In genomic region chr15:57527382-57528091, GRCh38 we compare ENCODE assay signal across 8 cellular contexts.
DNase-seq lines count a peak whose midpoint lies in the region; ATAC-seq and TF ChIP-seq lines count a peak whose summit lies in the region.

No MANE protein-coding gene starts in this region.

- no peaks in the 10 kb centered on the region for H3K27me3 ChIP-seq in GM23338 (ENCODE audit: insufficient read depth)
- H3K27me3 ChIP-seq in esophagus squamous epithelium = no peaks in the 10 kb centered on the region

- H3K9me3 ChIP-seq in esophagus squamous epithelium = no peaks in the 10 kb centered on the region

- no peaks in the 10 kb centered on the region for H3K27me3 Mint-ChIP-seq in GM23338 (ENCODE audit: insufficient read depth, low read depth, poor library complexity)
- peaks cover 11% of the 10 kb centered on the region for H3K27me3 Mint-ChIP-seq in nephron (ENCODE audit: low read depth)

- intact Hi-C loops in esophagus squamous epithelium (cut with DNase I) = loop anchor here (5.0 kb wide), 1 partner anchor 185 kb away; no protein-coding TSS in a partner anchor

- H3K27ac ChIP-seq in GM23338 (ENCODE audit: low read depth) (no peak overlapping the region), esophagus squamous epithelium (no peak overlapping the region)

- ATAC-seq in GM23338 (peak; percentile 97), SK-N-SH treated with all-trans-retinoic acid at 6 μM for 48 hours (peak; percentile 89), HG02623 (IDR thresholded peaks at IDR 0.05; ENCODE audit: unreplicated experiment) (no peak), HG03442 (IDR thresholded peaks at IDR 0.05; ENCODE audit: unreplicated experiment) (no peak)

- peak; percentile 69 to 78 for TF ChIP-seq CTCF in GM23338 (conservative IDR thresholded peaks at IDR 0.05; ENCODE audit: low read depth in 2 of 2)
- TF ChIP-seq CTCF in esophagus squamous epithelium (IDR thresholded peaks at IDR 0.05) = peak in 5 of 6 experiments; percentile 57 to 76 (median 64)
- peak; percentile 58 to 76 (median 71) for TF ChIP-seq CTCF in nephron (IDR thresholded peaks at IDR 0.05; ENCODE audit: unreplicated experiment in 3 of 3)

- peaks cover 13% of the 10 kb centered on the region; the same call in 1 of the 2 replicates for H3F3A ChIP-seq in GM23338 (replicated peaks; ENCODE audit: low read depth)

- H3K79me2 ChIP-seq in GM23338 (replicated peaks; ENCODE audit: insufficient read depth) = no peaks in the 10 kb centered on the region

- H4K20me1 ChIP-seq in GM23338 (replicated peaks; ENCODE audit: insufficient read depth) = peaks cover 9% of the 10 kb centered on the region

- H3K4me3 ChIP-seq in GM23338 (no peak overlapping the region), esophagus squamous epithelium (no peak overlapping the region)

- WGBS in esophagus squamous epithelium, 2 donors = 47 to 57% methylated on average over 7 to 8 of the region's 9 CpGs

- H3K9me3 Mint-ChIP-seq in GM23338 = no peaks in the 10 kb centered on the region
- H3K9me3 Mint-ChIP-seq in nephron = no peaks in the 10 kb centered on the region

- no peak overlapping the region for H2AFZ ChIP-seq in GM23338

- H3K27ac Mint-ChIP-seq in GM23338 (no peak overlapping the region), nephron (peak overlapping the region; percentile 63 to 88 (median 64))

- no peak overlapping the region for H3K4me2 ChIP-seq in GM23338

- H3K4me3 Mint-ChIP-seq in GM23338 = no peak overlapping the region
- no peak overlapping the region for H3K4me3 Mint-ChIP-seq in nephron

- H3K36me3 Mint-ChIP-seq in GM23338 (ENCODE audit: low read depth) (peaks cover 40% of the 10 kb centered on the region), nephron (ENCODE audit: low read depth) (peaks cover 13% of the 10 kb centered on the region)

- no peaks in the 10 kb centered on the region for H3K9me2 ChIP-seq in GM23338 (ENCODE audit: insufficient read depth)

- peaks cover 40% of the 10 kb centered on the region for H3K36me3 ChIP-seq in GM23338 (ENCODE audit: insufficient read depth)
- no peaks in the 10 kb centered on the region for H3K36me3 ChIP-seq in esophagus squamous epithelium

- peaks cover 7% of the 10 kb centered on the region; the same call in 1 of the 3 replicates for H3K4me1 Mint-ChIP-seq in GM23338
- peaks cover 32% of the 10 kb centered on the region for H3K4me1 Mint-ChIP-seq in nephron

- TF ChIP-seq POLR2A in esophagus squamous epithelium (IDR thresholded peaks at IDR 0.05) = no peak

- H3K4me1 ChIP-seq in GM23338 (ENCODE audit: insufficient read depth) (no peaks in the 10 kb centered on the region), esophagus squamous epithelium (peaks cover 0 to 20% (median 7%) of the 10 kb centered on the region in 3 donors)

- peak; percentile 39 for DNase-seq in DMS153 treated with DMSO at 0.1 percent for 48 hours (lab: John Stamatoyannopoulos, UW; ENCODE audit: unreplicated experiment)
- DNase-seq in GM23338 (ENCODE audit: low spot score) = peak; percentile 89
- DNase-seq in NCI-H1694 (lab: John Stamatoyannopoulos, UW) = peak; percentile 54
- DNase-seq in esophagus squamous epithelium (lab: John Stamatoyannopoulos, UW) = peak; percentile 14

TF ChIP-seq in GM23338, 12 proteins besides CTCF, POLR2A, EP300 and RAD21 (continues in another document):
- no peak for TF ChIP-seq STAT1 (IDR thresholded peaks at IDR 0.05; ENCODE audit: unreplicated experiment)

TF ChIP-seq in SK-N-SH treated with all-trans-retinoic acid at 6 μM for 48 hours, 23 proteins besides CTCF, POLR2A, EP300 and RAD21 (continues in another document):
- TF ChIP-seq TSHZ2 (CRISPR knock-in tag; IDR thresholded peaks at IDR 0.05) (no peak), GLIS3 (CRISPR knock-in tag; IDR thresholded peaks at IDR 0.05) (no peak), TOX (CRISPR knock-in tag; IDR thresholded peaks at IDR 0.05; ENCODE audit: borderline replicate concordance) (no peak), SNAI2 (CRISPR knock-in tag; IDR thresholded peaks at IDR 0.05) (no peak), ZC3H10 (CRISPR knock-in tag; IDR thresholded peaks at IDR 0.05) (no peak), TCF4 (CRISPR knock-in tag; IDR thresholded peaks at IDR 0.05; ENCODE audit: borderline replicate concordance) (no peak), ISL1 (CRISPR knock-in tag; IDR thresholded peaks at IDR 0.05) (no peak), OSR1 (CRISPR knock-in tag; IDR thresholded peaks at IDR 0.05) (no peak), ZNF8 (CRISPR knock-in tag; IDR thresholded peaks at IDR 0.05) (no peak), CSDC2 (CRISPR knock-in tag; IDR thresholded peaks at IDR 0.05) (no peak), RARB (CRISPR knock-in tag; IDR thresholded peaks at IDR 0.05) (no peak), CREB5 (CRISPR knock-in tag; IDR thresholded peaks at IDR 0.05; ENCODE audit: low read depth) (no peak), PPARA (CRISPR knock-in tag; IDR thresholded peaks at IDR 0.05; ENCODE audit: borderline replicate concordance) (no peak), ZNF70 (CRISPR knock-in tag; IDR thresholded peaks at IDR 0.05) (no peak), ZFP3 (CRISPR knock-in tag; IDR thresholded peaks at IDR 0.05) (no peak)
- TF ChIP-seq, protein P1, sequence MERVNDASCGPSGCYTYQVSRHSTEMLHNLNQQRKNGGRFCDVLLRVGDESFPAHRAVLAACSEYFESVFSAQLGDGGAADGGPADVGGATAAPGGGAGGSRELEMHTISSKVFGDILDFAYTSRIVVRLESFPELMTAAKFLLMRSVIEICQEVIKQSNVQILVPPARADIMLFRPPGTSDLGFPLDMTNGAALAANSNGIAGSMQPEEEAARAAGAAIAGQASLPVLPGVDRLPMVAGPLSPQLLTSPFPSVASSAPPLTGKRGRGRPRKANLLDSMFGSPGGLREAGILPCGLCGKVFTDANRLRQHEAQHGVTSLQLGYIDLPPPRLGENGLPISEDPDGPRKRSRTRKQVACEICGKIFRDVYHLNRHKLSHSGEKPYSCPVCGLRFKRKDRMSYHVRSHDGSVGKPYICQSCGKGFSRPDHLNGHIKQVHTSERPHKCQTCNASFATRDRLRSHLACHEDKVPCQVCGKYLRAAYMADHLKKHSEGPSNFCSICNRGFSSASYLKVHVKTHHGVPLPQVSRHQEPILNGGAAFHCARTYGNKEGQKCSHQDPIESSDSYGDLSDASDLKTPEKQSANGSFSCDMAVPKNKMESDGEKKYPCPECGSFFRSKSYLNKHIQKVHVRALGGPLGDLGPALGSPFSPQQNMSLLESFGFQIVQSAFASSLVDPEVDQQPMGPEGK (CRISPR knock-in tag; IDR thresholded peaks at IDR 0.05; ENCODE audit: borderline replicate concordance) = no peak
- TF ChIP-seq, protein P2, sequence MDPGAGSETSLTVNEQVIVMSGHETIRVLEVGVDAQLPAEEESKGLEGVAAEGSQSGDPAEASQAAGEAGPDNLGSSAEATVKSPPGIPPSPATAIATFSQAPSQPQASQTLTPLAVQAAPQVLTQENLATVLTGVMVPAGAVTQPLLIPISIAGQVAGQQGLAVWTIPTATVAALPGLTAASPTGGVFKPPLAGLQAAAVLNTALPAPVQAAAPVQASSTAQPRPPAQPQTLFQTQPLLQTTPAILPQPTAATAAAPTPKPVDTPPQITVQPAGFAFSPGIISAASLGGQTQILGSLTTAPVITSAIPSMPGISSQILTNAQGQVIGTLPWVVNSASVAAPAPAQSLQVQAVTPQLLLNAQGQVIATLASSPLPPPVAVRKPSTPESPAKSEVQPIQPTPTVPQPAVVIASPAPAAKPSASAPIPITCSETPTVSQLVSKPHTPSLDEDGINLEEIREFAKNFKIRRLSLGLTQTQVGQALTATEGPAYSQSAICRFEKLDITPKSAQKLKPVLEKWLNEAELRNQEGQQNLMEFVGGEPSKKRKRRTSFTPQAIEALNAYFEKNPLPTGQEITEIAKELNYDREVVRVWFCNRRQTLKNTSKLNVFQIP (CRISPR knock-in tag; IDR thresholded peaks at IDR 0.05; ENCODE audit: borderline replicate concordance, low read depth) = no peak

Comparison
In these comparisons a context has a peak if more than half of its experiments do, and no peak if none do; other contexts are left out.
1. DNase-seq: peak in every context shown above with its lines; median percentile 89 in GM23338; 54 in NCI-H1694; 39 in DMS153 treated with DMSO at 0.1 percent for 48 hours; 14 in esophagus squamous epithelium.
2. ATAC-seq: peak in GM23338 (single experiment) and SK-N-SH treated with all-trans-retinoic acid at 6 μM for 48 hours (single experiment); none in HG02623 (single experiment) and HG03442 (single experiment).
3. Peak in every context shown above with its lines, with median percentiles within 50 percentile points of each other: CTCF ChIP-seq.